ENCODE assay signal across 8 cellular contexts in genomic region chr14:52792097-52792415, GRCh38. TPM values are rescaled to one million over a fixed set of nuclear protein-coding genes. Genes with fewer than 3 reads are reported as not detected.
A peak's percentile ranks its signal among the peaks of the same experiment; 100 is the strongest.
DNase-seq lines count a peak whose midpoint lies in the region; ATAC-seq and TF ChIP-seq lines count a peak whose summit lies in the region.

No MANE protein-coding gene starts in this region.

- H3K4me1 ChIP-seq in mucosa of rectum (ENCODE audit: control insufficient read depth in 2 of 2, insufficient read depth in 2 of 2, low read length in 2 of 2) (peaks cover 0 to 9% of the 10 kb centered on the region in 2 donors), Karpas-422 (ENCODE audit: low read length) (peaks cover 26% of the 10 kb centered on the region)

- DNase-seq in cardiac fibroblast (ENCODE audit: low read depth in 2 of 2) (no peak), hippocampal formation (lab: John Stamatoyannopoulos, UW) (no peak), SKM-1 (lab: John Stamatoyannopoulos, UW; ENCODE audit: unreplicated experiment) (no peak), Karpas-422 (no peak)

- H3K27me3 ChIP-seq in mucosa of rectum (ENCODE audit: control insufficient read depth in 2 of 2, insufficient read depth in 2 of 2, low read length in 2 of 2), result no peaks in the 10 kb centered on the region
- no peaks in the 10 kb centered on the region for H3K27me3 ChIP-seq in Karpas-422 (ENCODE audit: low read length)

- peak overlapping the region; percentile 48 to 90 (median 88) for H3K27ac Mint-ChIP-seq in IgD-negative memory B cell

- H3K36me3 Mint-ChIP-seq in IgD-negative memory B cell, result no peaks in the 10 kb centered on the region

- no peaks in the 10 kb centered on the region for H3K9me2 ChIP-seq in Karpas-422 (replicated peaks; ENCODE audit: insufficient read depth, low read length)

- H4K20me1 ChIP-seq in Karpas-422 (ENCODE audit: insufficient read depth, low read depth, low read length), result no peaks in the 10 kb centered on the region

- H3K4me3 ChIP-seq in cardiac fibroblast (replicated peaks in 1 of 2; ENCODE audit: low read depth in 2 of 2, low read length in 2 of 2) (peak overlapping the region; percentile 35 to 58), mucosa of rectum (ENCODE audit: low read length in 2 of 2) (peak overlapping the region; percentile 80 to 83), Karpas-422 (ENCODE audit: low read length) (no peak overlapping the region; the same call in 1 of the 2 replicates)

- H3K9ac ChIP-seq in mucosa of rectum (ENCODE audit: low read depth in 1 of 2, low read length in 2 of 2) (peak overlapping the region; percentile 49 to 74), Karpas-422 (ENCODE audit: low read length) (no peak overlapping the region)

- no peak for ATAC-seq in HG02798 (IDR thresholded peaks at IDR 0.05; ENCODE audit: poor library complexity, unreplicated experiment)

- peak overlapping the region; percentile 83 to 96 (median 93) for H3K4me3 Mint-ChIP-seq in IgD-negative memory B cell

- peak overlapping the region; percentile 94 for H3K27ac ChIP-seq in 22Rv1
- peak overlapping the region; percentile 72 to 91 for H3K27ac ChIP-seq in mucosa of rectum (ENCODE audit: low read depth in 2 of 2, low read length in 2 of 2)
- no peak overlapping the region for H3K27ac ChIP-seq in Karpas-422 (ENCODE audit: low read length)

- H3K9me3 Mint-ChIP-seq in IgD-negative memory B cell, result peaks cover 0 to 1% (median 0%) of the 10 kb centered on the region in 3 donors

- no peak overlapping the region for H3K4me2 ChIP-seq in Karpas-422 (ENCODE audit: low read depth, low read length, poor library complexity, severe bottlenecking)

- H3K4me1 Mint-ChIP-seq in IgD-negative memory B cell, result peaks cover 15 to 22% (median 20%) of the 10 kb centered on the region in 3 donors

- no peaks in the 10 kb centered on the region for H3K27me3 Mint-ChIP-seq in IgD-negative memory B cell

- H3K9me3 ChIP-seq in mucosa of rectum (ENCODE audit: control insufficient read depth in 2 of 2, low read length in 2 of 2) (no peaks in the 10 kb centered on the region), Karpas-422 (ENCODE audit: low read length) (no peaks in the 10 kb centered on the region)

- no peak overlapping the region for H2AFZ ChIP-seq in Karpas-422 (ENCODE audit: low read length)

- peaks cover 41% of the 10 kb centered on the region for H3K79me2 ChIP-seq in Karpas-422 (ENCODE audit: low read length)

- no peak for TF ChIP-seq CTCF in 22Rv1 (IDR thresholded peaks at IDR 0.05)
- no peak for TF ChIP-seq CTCF in cardiac fibroblast (IDR thresholded peaks at IDR 0.05; ENCODE audit: low read depth, low read length)

- H3K36me3 ChIP-seq in mucosa of rectum (ENCODE audit: control insufficient read depth in 2 of 2, insufficient read depth in 2 of 2, low read length in 2 of 2) (no peaks in the 10 kb centered on the region), Karpas-422 (ENCODE audit: insufficient read depth, low read length) (peaks cover 4% of the 10 kb centered on the region; the same call in 1 of the 2 replicates)

RNA-seq across cellular contexts. Expression of gene GNPNAT1, which starts 0.6 kb away (rescaled TPM):
- polyA plus RNA-seq in IgD-negative memory B cell, result 12.6 TPM
- total RNA-seq in Karpas-422 (2014; rRNA removed; shearing (Covaris generic); ENCODE audit: low replicate concordance), result 14.4 and 30.7 TPM in 2 replicates
